In genomic region chr2:152222975-152223638, GRCh38 we compare ENCODE assay signal across 9 cellular contexts. TPM values are rescaled to one million over a fixed set of nuclear protein-coding genes. Genes with fewer than 3 reads are reported as not detected.
DNase-seq lines count a peak whose midpoint lies in the region; ATAC-seq and TF ChIP-seq lines count a peak whose summit lies in the region.
"Had no signal": no experiment of that assay in that cellular context is flagged by ENCODE, and none has a peak within 500 bp of the region (broad histone marks: within the 10 kb centered on the region; RNA-seq: fewer than 3 reads in every experiment).

No MANE protein-coding gene starts in this region.

- H3K4me2 ChIP-seq in Karpas-422 (ENCODE audit: low read depth, low read length, poor library complexity, severe bottlenecking), result no peak overlapping the region

- H3K27me3 ChIP-seq in brain microvascular endothelial cell (replicated peaks) (no peaks in the 10 kb centered on the region), Karpas-422 (ENCODE audit: low read length) (no peaks in the 10 kb centered on the region)

- H3K4me3 ChIP-seq in brain microvascular endothelial cell (ENCODE audit: low read depth, low read length) (no peak overlapping the region), Karpas-422 (ENCODE audit: low read length) (no peak overlapping the region)
- H3K4me3 ChIP-seq: lower lobe of right lung had no signal

- in situ Hi-C loops in brain microvascular endothelial cell (cut with HindIII; ENCODE audit: low pct_ligation_motif_present, low sequenced_read_pairs), result no loop called here

- H3K4me1 ChIP-seq in Karpas-422 (ENCODE audit: low read length), result peaks cover 4% of the 10 kb centered on the region; the same call in 1 of the 2 replicates

- H3K9me3 ChIP-seq in Karpas-422 (ENCODE audit: low read length), result no peaks in the 10 kb centered on the region
- H3K9me3 ChIP-seq: lower lobe of right lung had no signal

- no peaks in the 10 kb centered on the region for H4K20me1 ChIP-seq in Karpas-422 (ENCODE audit: insufficient read depth, low read depth, low read length)

- H3K36me3 ChIP-seq in brain microvascular endothelial cell (replicated peaks), result no peaks in the 10 kb centered on the region
- H3K36me3 ChIP-seq in Karpas-422 (ENCODE audit: insufficient read depth, low read length), result no peaks in the 10 kb centered on the region
- H3K36me3 ChIP-seq: lower lobe of right lung had no signal

- no peak overlapping the region for H2AFZ ChIP-seq in Karpas-422 (ENCODE audit: low read length)

- H3K9me2 ChIP-seq in Karpas-422 (replicated peaks; ENCODE audit: insufficient read depth, low read length), result no peaks in the 10 kb centered on the region

- no peak for TF ChIP-seq CTCF in brain microvascular endothelial cell (IDR thresholded peaks at IDR 0.05; ENCODE audit: low read depth, low read length, missing control alignments)

- no peak overlapping the region for H3K9ac ChIP-seq in Karpas-422 (ENCODE audit: low read length)

- H3K79me2 ChIP-seq in Karpas-422 (ENCODE audit: low read length), result no peaks in the 10 kb centered on the region

- ATAC-seq in HG02885 (IDR thresholded peaks at IDR 0.05; ENCODE audit: poor library complexity, unreplicated experiment) (no peak), GM18498 (IDR thresholded peaks at IDR 0.05; ENCODE audit: unreplicated experiment) (no peak)

- no peak overlapping the region for H3K27ac ChIP-seq in brain microvascular endothelial cell
- no peak overlapping the region for H3K27ac ChIP-seq in Karpas-422 (ENCODE audit: low read length)
- H3K27ac ChIP-seq: lower lobe of right lung had no signal

- DNase-seq in Ammon's horn (ENCODE audit: low spot score) (peak; percentile 70), NCI-H1048 (lab: John Stamatoyannopoulos, UW) (peak; percentile 23), brain microvascular endothelial cell (peak; percentile 84), medulla oblongata (ENCODE audit: extremely low spot score) (peak; percentile 86), Karpas-422 (no peak), HuH-7 (ENCODE audit: low spot score) (no peak)
- DNase-seq: lower lobe of right lung had no signal

RNA-seq across cellular contexts. Expression of gene STAM2, which starts 47.5 kb away (rescaled TPM):
- 18.8 and 31.0 TPM in 2 replicates for total RNA-seq in Karpas-422 (2014; rRNA removed; shearing (Covaris generic); ENCODE audit: low replicate concordance)

Comparison
In these comparisons a context has a peak if more than half of its experiments do, and no peak if none do; other contexts are left out.
1. DNase-seq: peak in Ammon's horn (single experiment), NCI-H1048 (single experiment), brain microvascular endothelial cell (single experiment) and medulla oblongata (single experiment); none in Karpas-422 (single experiment) and HuH-7 (single experiment).